In genomic region chr4:1808396-1808795, GRCh38 we compare ENCODE assay signal across 22 cellular contexts. TPM values are rescaled to one million over a fixed set of nuclear protein-coding genes. Genes with fewer than 3 reads are reported as not detected.
DNase-seq lines count a peak whose midpoint lies in the region; ATAC-seq, FAIRE-seq and TF ChIP-seq lines count a peak whose summit lies in the region.
"Had no signal": no experiment of that assay in that cellular context is flagged by ENCODE, and none has a peak within 500 bp of the region (broad histone marks: within the 10 kb centered on the region; RNA-seq: fewer than 3 reads in every experiment).

No MANE protein-coding gene starts in this region.

- H2BK120ac ChIP-seq in IMR-90 (ENCODE audit: low read depth, low read length) = no peak overlapping the region

- no peak overlapping the region for H4K8ac ChIP-seq in IMR-90 (ENCODE audit: low read depth in 2 of 2, low read length in 2 of 2)

- in situ Hi-C loops in IMR-90 (cut with MboI; ENCODE audit: low sequenced_read_pairs) (no loop called here), K562 (cut with MboI) (no loop called here)

- no peak overlapping the region for H2BK20ac ChIP-seq in IMR-90 (ENCODE audit: low read depth, low read length)

- H4K91ac ChIP-seq in IMR-90 (ENCODE audit: insufficient read depth, low read depth, low read length) = no peak overlapping the region

- H3K27me3 ChIP-seq in Caco-2 (replicated peaks; ENCODE audit: control insufficient read depth, insufficient read depth, low read length) (no peaks in the 10 kb centered on the region), IMR-90 (ENCODE audit: control insufficient read depth, insufficient read depth, low read length) (no peaks in the 10 kb centered on the region), K562 (ENCODE audit: control insufficient read depth in 2 of 2, insufficient read depth in 2 of 2, low read length in 2 of 2) (no peaks in the 10 kb centered on the region), osteoblast (ENCODE audit: insufficient read depth, low read length) (no peaks in the 10 kb centered on the region)
- H3K27me3 ChIP-seq: BE2C, SJCRH30 had no signal

- no peak overlapping the region for H2AK5ac ChIP-seq in IMR-90 (ENCODE audit: low read depth, low read length)

- WGBS in IMR-90 (ENCODE audit: extremely low coverage in 2 of 2, insufficient read length in 1 of 2), 2 experiments = no CpG with 5 or more reads among the region's 6 CpGs
- 90% methylated on average over 6 of the region's 6 CpGs for WGBS in K562 (ENCODE audit: insufficient coverage, low coverage, missing lambda C conversion rate)

- H3K18ac ChIP-seq in IMR-90 (ENCODE audit: low read depth, low read length) = no peak overlapping the region

- no peaks in the 10 kb centered on the region for H3K27me3 Mint-ChIP-seq in Caco-2 (ENCODE audit: insufficient read depth, unreplicated experiment)
- H3K27me3 Mint-ChIP-seq: CD4-positive, alpha-beta memory T cell had no signal

- no peaks in the 10 kb centered on the region for H3K9me3 Mint-ChIP-seq in Caco-2 (ENCODE audit: unreplicated experiment)
- H3K9me3 Mint-ChIP-seq: CD4-positive, alpha-beta memory T cell had no signal

- H2BK5ac ChIP-seq in IMR-90 (ENCODE audit: low read depth, low read length, poor library complexity, severe bottlenecking) = no peak overlapping the region

- H3K4me3 Mint-ChIP-seq in Caco-2 (ENCODE audit: unreplicated experiment) = no peak overlapping the region
- H3K4me3 Mint-ChIP-seq: CD4-positive, alpha-beta memory T cell had no signal

- H3K27ac ChIP-seq in IMR-90 (ENCODE audit: insufficient read depth, low read length) (no peak overlapping the region), K562 (ENCODE audit: extremely low read depth, low read depth, low read length) (no peak overlapping the region), osteoblast (ENCODE audit: low read depth, low read length) (no peak overlapping the region)
- H3K27ac ChIP-seq: GM23248, HL-60, SJCRH30 had no signal

- TF ChIP-seq POLR2A in IMR-90 (IDR thresholded peaks at IDR 0.05; ENCODE audit: low read depth, low read length) (no peak), K562 (conservative IDR thresholded peaks at IDR 0.05) (no peak)

- CTCF ChIA-PET in Caco-2 (lab: Charles Lee) (interaction anchor here (1.1 to 3.1 kb wide), 3 partner anchors 13 to 61 kb away, joined by 3 to 23 read pairs (median 4); no protein-coding TSS in a partner anchor), IMR-90 (lab: Yijun Ruan, JAX) (interaction anchor here (0.9 to 1.7 kb wide), 4 partner anchors 9 to 115 kb away, joined by 3 to 8 read pairs (median 4); no protein-coding TSS in a partner anchor), K562 (lab: Yijun Ruan, JAX; ENCODE audit: low intra/inter-chr PET ratio) (interaction anchor here (0.8 to 3.8 kb wide), 2 partner anchors 61 to 98 kb away, joined by 3 to 94 read pairs; no protein-coding TSS in a partner anchor)

- intact Hi-C loops in Caco-2 (cut with micrococcal nuclease; ENCODE audit: unreplicated experiment) (no loop called here), IMR-90 (cut with micrococcal nuclease) (no loop called here), K562 (cut with micrococcal nuclease) (no loop called here), Right ventricle myocardium superior (cut with DNase I) (no loop called here)

- POLR2A ChIA-PET in Caco-2 (lab: Charles Lee) (no interaction called here), IMR-90 (lab: Charles Lee; ENCODE audit: unreplicated experiment) (no interaction called here), K562 (lab: Yijun Ruan, JAX) (interaction anchor here (0.6 to 2.4 kb wide), 8 partner anchors 12 to 69 kb away, joined by 3 to 10 read pairs (median 4); partner anchors contain the start of gene FGFR3)

- H3K79me1 ChIP-seq in IMR-90 (ENCODE audit: low read depth in 1 of 2, low read length in 2 of 2) = no peaks in the 10 kb centered on the region

- no peak overlapping the region for H3K14ac ChIP-seq in IMR-90 (replicated peaks; ENCODE audit: low read depth, low read length)

- H3K23ac ChIP-seq in IMR-90 (ENCODE audit: low read depth, low read length) = no peak overlapping the region

- TF ChIP-seq RAD21 in IMR-90 (IDR thresholded peaks at IDR 0.05; ENCODE audit: low read length) (no peak), K562 (CRISPR knock-in tag; conservative IDR thresholded peaks at IDR 0.05 in 1 of 2, IDR thresholded peaks at IDR 0.05 in 1 of 2) (no peak)

- no peak for TF ChIP-seq EP300 in K562 (IDR thresholded peaks at IDR 0.05; ENCODE audit: low read length)

- no peak overlapping the region for H4K5ac ChIP-seq in IMR-90 (ENCODE audit: low read depth, low read length)

- H3K9me1 ChIP-seq in IMR-90 (ENCODE audit: insufficient read depth, low read length) (no peaks in the 10 kb centered on the region), K562 (ENCODE audit: control insufficient read depth, insufficient read depth, low read length) (peaks cover 3% of the 10 kb centered on the region)

- H3K4me3 ChIP-seq in Caco-2 (ENCODE audit: low read depth, low read length) (no peak overlapping the region), IMR-90 (ENCODE audit: insufficient read depth, low read depth, low read length) (no peak overlapping the region), K562 (no peak overlapping the region), osteoblast (ENCODE audit: insufficient read depth, low read length) (no peak overlapping the region)
- H3K4me3 ChIP-seq: GM23248, HAP-1, SJCRH30 had no signal

- ATAC-seq in IMR-90 (ENCODE audit: low read depth) (no peak), K562 (no peak), Right ventricle myocardium superior (ENCODE audit: poor library complexity) (no peak), GM21515 (IDR thresholded peaks at IDR 0.05; ENCODE audit: unreplicated experiment) (no peak)
- ATAC-seq: Panc1 had no signal

- no peak overlapping the region for H3K56ac ChIP-seq in IMR-90 (ENCODE audit: extremely low read depth, insufficient read depth, low read length)

- H3K4me1 ChIP-seq in Caco-2 = peaks cover 4% of the 10 kb centered on the region; the same call in 1 of the 2 replicates
- H3K4me1 ChIP-seq in IMR-90 (ENCODE audit: control insufficient read depth, insufficient read depth, low read length) = no peaks in the 10 kb centered on the region
- peaks cover 0 to 53% of the 10 kb centered on the region in 2 experiments; a peak in 2 of 5 replicates for H3K4me1 ChIP-seq in K562 (replicated peaks in 1 of 2; ENCODE audit: control insufficient read depth in 2 of 2, insufficient read depth in 2 of 2, low read length in 2 of 2)
- no peaks in the 10 kb centered on the region for H3K4me1 ChIP-seq in osteoblast (ENCODE audit: insufficient read depth, low read length)
- H3K4me1 ChIP-seq: BE2C, HAP-1, SJCRH30 had no signal

- FAIRE-seq in K562 (lab: Jason Lieb, UNC) = no peak
- FAIRE-seq: GM12892 had no signal

- H3K4me2 ChIP-seq in IMR-90 (ENCODE audit: low read depth, low read length) (no peak overlapping the region), K562 (ENCODE audit: insufficient read depth, low read length) (no peak overlapping the region), osteoblast (ENCODE audit: insufficient read depth, low read length) (no peak overlapping the region)

- no peak overlapping the region for H3K9ac ChIP-seq in IMR-90 (ENCODE audit: low read depth, low read length)
- H3K9ac ChIP-seq in K562 (ENCODE audit: insufficient read depth in 1 of 2, low read depth in 2 of 2, low read length in 2 of 2) = no peak overlapping the region
- H3K9ac ChIP-seq: GM23248 had no signal

- TF ChIP-seq CTCF in Caco-2 (IDR thresholded peaks at IDR 0.05; ENCODE audit: insufficient read depth in 1 of 2, low read depth in 1 of 2, low read length in 1 of 2, severe bottlenecking in 1 of 2, unreplicated experiment in 1 of 2) = no peak
- TF ChIP-seq CTCF in IMR-90 (conservative IDR thresholded peaks at IDR 0.05; ENCODE audit: low read depth, low read length) = no peak
- no peak for TF ChIP-seq CTCF in K562 (IDR thresholded peaks at IDR 0.05 in 2 of 3, conservative IDR thresholded peaks at IDR 0.05 in 1 of 3; ENCODE audit: insufficient read depth in 2 of 3, low read depth in 1 of 3, low read length in 3 of 3)
- no peak for TF ChIP-seq CTCF in osteoblast (IDR thresholded peaks at IDR 0.05; ENCODE audit: extremely low read depth, low read depth, low read length)

- no peaks in the 10 kb centered on the region for H3K4me1 Mint-ChIP-seq in Caco-2 (ENCODE audit: low read depth, unreplicated experiment)

- no peak overlapping the region for H2BK15ac ChIP-seq in IMR-90 (ENCODE audit: low read depth, low read length)

- H4K20me1 ChIP-seq in IMR-90 (ENCODE audit: insufficient read depth, low read length) (peaks cover 16% of the 10 kb centered on the region), K562 (replicated peaks; ENCODE audit: control insufficient read depth, insufficient read depth, low read length) (no peaks in the 10 kb centered on the region; the same call in 1 of the 2 replicates), osteoblast (ENCODE audit: insufficient read depth, low read length) (peaks cover 14% of the 10 kb centered on the region)

- H2AFZ ChIP-seq in IMR-90 (replicated peaks; ENCODE audit: low read length, poor library complexity) (no peak overlapping the region), K562 (ENCODE audit: low read depth, low read length) (no peak overlapping the region), osteoblast (ENCODE audit: low read length) (no peak overlapping the region)
- H2AFZ ChIP-seq: GM23248 had no signal

- no peak overlapping the region for H3K4ac ChIP-seq in IMR-90 (ENCODE audit: low read depth, low read length)

- H3K27ac Mint-ChIP-seq in Caco-2 (ENCODE audit: unreplicated experiment) = no peak overlapping the region
- H3K27ac Mint-ChIP-seq: CD4-positive, alpha-beta memory T cell had no signal

- H3K79me2 ChIP-seq in K562 (ENCODE audit: control insufficient read depth, insufficient read depth, low read length) (no peaks in the 10 kb centered on the region), osteoblast (ENCODE audit: insufficient read depth, low read length) (no peaks in the 10 kb centered on the region)

- H3K36me3 ChIP-seq in Caco-2 (ENCODE audit: control insufficient read depth, insufficient read depth, low read length) (no peaks in the 10 kb centered on the region; the same call in 1 of the 2 replicates), IMR-90 (ENCODE audit: control insufficient read depth, insufficient read depth, low read length) (peaks cover 7% of the 10 kb centered on the region; the same call in 1 of the 2 replicates), K562 (ENCODE audit: control insufficient read depth, insufficient read depth, low read length) (peaks cover 57% of the 10 kb centered on the region; the same call in 2 of the 3 replicates), osteoblast (ENCODE audit: insufficient read depth, low read length) (peaks cover 7% of the 10 kb centered on the region)
- H3K36me3 ChIP-seq: SJCRH30 had no signal

- no peaks in the 10 kb centered on the region for H3K9me3 ChIP-seq in Caco-2
- no peaks in the 10 kb centered on the region for H3K9me3 ChIP-seq in IMR-90 (ENCODE audit: control insufficient read depth, insufficient read depth, low read length)
- H3K9me3 ChIP-seq in K562 (replicated peaks; ENCODE audit: control insufficient read depth, insufficient read depth, low read depth, low read length) = no peaks in the 10 kb centered on the region
- no peaks in the 10 kb centered on the region for H3K9me3 ChIP-seq in osteoblast (ENCODE audit: low read depth, low read length)
- H3K9me3 ChIP-seq: BE2C, HAP-1, SJCRH30 had no signal

- BruUV-seq in Caco-2 (replicated peaks; lab: Mats Ljungman, UMichigan) (TSS peak; percentile 65), IMR-90 (replicated peaks; lab: Mats Ljungman, UMichigan) (no TSS peak), K562 (replicated peaks; lab: Mats Ljungman, UMichigan) (TSS peak; percentile 48)

- no peak for DNase-seq in Caco-2
- no peak for DNase-seq in IMR-90
- DNase-seq in K562 (ENCODE audit: extremely low read depth in 1 of 4, low spot score in 3 of 4) = no peak
- peak; percentile 87 for DNase-seq in osteoblast (ENCODE audit: insufficient read length, low spot score, missing footprints)
- no peak for DNase-seq in Right ventricle myocardium superior
- DNase-seq in CD1c-positive myeloid dendritic cell (ENCODE audit: extremely low spot score) = no peak
- DNase-seq: BE2C, DMS153, GM23248, MM.1S, NCI-H1105 treated with DMSO at 0.1 percent for 48 hours, NCI-H2029 treated with DMSO at 0.1 percent for 48 hours, NCI-H226, NCI-H510A treated with DMSO at 0.1 percent for 48 hours, NCI-H748 treated with DMSO at 0.1 percent for 48 hours, SJCRH30 had no signal

- dilution Hi-C loops in IMR-90 (cut with HindIII; ENCODE audit: low sequenced_read_pairs, unreplicated experiment) = no loop called here

- H2AK9ac ChIP-seq in IMR-90 (replicated peaks; ENCODE audit: low read depth, low read length, poor library complexity) = no peak overlapping the region

- H3K36me3 Mint-ChIP-seq in Caco-2 (ENCODE audit: insufficient read depth, unreplicated experiment) = peaks cover 55% of the 10 kb centered on the region

RNA-seq across cellular contexts. Expression of gene FGFR3, which starts 15.3 kb away (rescaled TPM):
- total RNA-seq in Caco-2 (2022) (112 and 132 TPM in 2 replicates), IMR-90 (2012; rRNA removed) (0.18 and 0.28 TPM in 2 replicates), K562 (2014; rRNA removed) (39.9 and 43.8 TPM in 2 replicates), K562 (2014; rRNA removed; fragmentation: Illumina TruSeq; extraction: Trizol) (6.3 and 6.5 TPM in 2 replicates), K562 (2015; rRNA removed; fragmentation: Illumina TruSeq; extraction: Trizol) (12.7 and 14.1 TPM in 2 replicates), K562 (2021) (47.8 and 60.4 TPM in 2 replicates), osteoblast (0.29 and 0.36 TPM in 2 replicates), Right ventricle myocardium superior (2.9 TPM)
- polyA plus RNA-seq in IMR-90 (2012; rRNA removed) (0.67 and 0.93 TPM in 2 replicates), K562 (2011; rRNA removed) (20.4 and 21.7 TPM in 2 replicates), K562 (2014; fragmentation: Illumina TruSeq; extraction: Trizol) (8.4 and 22.9 TPM in 2 replicates), K562 (2014; fragmentation: Nextera tagmentation; extraction: Ambion mirVana) (1 to 10 TPM; 1.2 to 1.7 TPM), K562 (2014; rRNA removed) (48.9 and 51.5 TPM in 2 replicates)
- 0.34 and 0.74 TPM in 2 replicates for polyA plus RNA-seq in IMR-90 (2012; cell fraction: cytosol; rRNA removed)
- 0.93 and 4.6 TPM in 2 replicates for polyA plus RNA-seq in IMR-90 (2012; cell fraction: nucleus; rRNA removed; ENCODE audit: low replicate concordance)
- 54.4 and 166 TPM in 2 replicates for total RNA-seq in K562 (2011; cell fraction: chromatin; rRNA removed; ENCODE audit: low replicate concordance)
- total RNA-seq in K562 (2011; cell fraction: nucleolus; rRNA removed) = 200 and 208 TPM in 2 replicates
- total RNA-seq in K562 (2011; cell fraction: nucleoplasm; rRNA removed) = 76.8 and 80.7 TPM in 2 replicates
- 18.7 and 54.2 TPM in 2 replicates for polyA plus RNA-seq in K562 (2011; cell fraction: cytosol; rRNA removed)
- polyA plus RNA-seq in K562 (2011; cell fraction: nucleus; rRNA removed) = 176 and 334 TPM in 2 replicates
- 15.0 and 22.4 TPM in 2 replicates for polyA plus RNA-seq in K562 (2012)
- 3.9 and 9.3 TPM in 2 replicates for polyA minus RNA-seq in K562 (2011; rRNA and poly(A)+ RNA removed)
- 30.2 and 37.6 TPM in 2 replicates for polyA minus RNA-seq in K562 (2011; cell fraction: cytosol; rRNA and poly(A)+ RNA removed)
- polyA minus RNA-seq in K562 (2011; cell fraction: nucleus; rRNA and poly(A)+ RNA removed) = 59.1 and 74.0 TPM in 2 replicates
- polyA plus RNA-seq: CD4-positive, alpha-beta memory T cell had no signal

RNA-seq across cellular contexts. Expression of gene LETM1, which starts 47.6 kb away (rescaled TPM):
- total RNA-seq in Caco-2 (2022) (63.9 and 68.9 TPM in 2 replicates), IMR-90 (2012; rRNA removed) (49.3 and 68.0 TPM in 2 replicates), K562 (2014; rRNA removed) (99.1 and 118 TPM in 2 replicates), K562 (2014; rRNA removed; fragmentation: Illumina TruSeq; extraction: Trizol) (26.9 and 33.1 TPM in 2 replicates), K562 (2015; rRNA removed; fragmentation: Illumina TruSeq; extraction: Trizol) (48.3 and 49.6 TPM in 2 replicates), K562 (2021) (105 and 109 TPM in 2 replicates), osteoblast (68.4 and 75.3 TPM in 2 replicates), Right ventricle myocardium superior (41.8 TPM)
- polyA plus RNA-seq in IMR-90 (2012; rRNA removed) (25.0 and 28.2 TPM in 2 replicates), K562 (2011; rRNA removed) (28.3 and 38.6 TPM in 2 replicates), K562 (2014; fragmentation: Illumina TruSeq; extraction: Trizol) (35.0 and 44.2 TPM in 2 replicates), K562 (2014; fragmentation: Nextera tagmentation; extraction: Ambion mirVana) (1 to 10 TPM; 3.9 to 5.6 TPM), K562 (2014; rRNA removed) (67.7 and 72.0 TPM in 2 replicates)
- 14.8 and 16.4 TPM in 2 replicates for polyA plus RNA-seq in IMR-90 (2012; cell fraction: cytosol; rRNA removed)
- polyA plus RNA-seq in IMR-90 (2012; cell fraction: nucleus; rRNA removed; ENCODE audit: low replicate concordance) = 60.7 and 127 TPM in 2 replicates
- total RNA-seq in K562 (2011; cell fraction: chromatin; rRNA removed; ENCODE audit: low replicate concordance) = 127 and 320 TPM in 2 replicates
- 226 and 230 TPM in 2 replicates for total RNA-seq in K562 (2011; cell fraction: nucleolus; rRNA removed)
- 127 and 144 TPM in 2 replicates for total RNA-seq in K562 (2011; cell fraction: nucleoplasm; rRNA removed)
- polyA plus RNA-seq in K562 (2011; cell fraction: cytosol; rRNA removed) = 25.3 and 48.8 TPM in 2 replicates
- 122 and 226 TPM in 2 replicates for polyA plus RNA-seq in K562 (2011; cell fraction: nucleus; rRNA removed)
- 34.0 and 53.2 TPM in 2 replicates for polyA plus RNA-seq in K562 (2012)
- polyA minus RNA-seq in K562 (2011; rRNA and poly(A)+ RNA removed) = 43.8 and 47.1 TPM in 2 replicates
- polyA minus RNA-seq in K562 (2011; cell fraction: cytosol; rRNA and poly(A)+ RNA removed) = 67.2 and 76.8 TPM in 2 replicates
- polyA minus RNA-seq in K562 (2011; cell fraction: nucleus; rRNA and poly(A)+ RNA removed) = 76.1 and 82.1 TPM in 2 replicates
